Comparison of ENCODE assay signal across 13 cellular contexts in the genomic region with DNA sequence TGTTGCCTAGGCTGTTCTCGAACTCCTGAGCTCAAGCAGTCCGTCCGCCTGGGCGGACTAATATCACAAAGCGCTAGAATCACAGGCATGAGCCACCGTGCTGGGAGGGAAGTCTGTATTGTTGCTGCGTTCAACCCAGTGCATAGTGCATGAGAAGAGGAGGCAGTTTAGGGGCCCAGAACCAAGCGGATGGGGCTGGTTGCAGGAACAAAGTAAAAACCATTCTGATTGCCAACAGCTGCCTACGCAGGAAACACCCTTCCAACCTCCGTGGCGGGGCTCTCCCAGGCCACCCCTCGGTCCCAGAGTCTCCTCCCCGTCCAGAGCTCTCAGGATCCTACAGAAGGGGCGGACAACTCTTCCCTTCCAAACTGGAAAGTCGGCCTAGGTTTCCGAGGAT.
DNase-seq lines count a peak whose midpoint lies in the region; ATAC-seq, FAIRE-seq and TF ChIP-seq lines count a peak whose summit lies in the region.
"Had no signal": no experiment of that assay in that cellular context is flagged by ENCODE, and none has a peak within 500 bp of the region (broad histone marks: within the 10 kb centered on the region; RNA-seq: fewer than 3 reads in every experiment).

No MANE protein-coding gene starts in this region.

- peaks cover 6% of the 10 kb centered on the region for H3K9me3 Mint-ChIP-seq in MCF 10A (ENCODE audit: unreplicated experiment)

- TF ChIP-seq CTCF in MM.1S (IDR thresholded peaks at IDR 0.05; ENCODE audit: low read length) (no peak), K562 (IDR thresholded peaks at IDR 0.05 in 2 of 3, conservative IDR thresholded peaks at IDR 0.05 in 1 of 3; ENCODE audit: insufficient read depth in 2 of 3, low read depth in 1 of 3, low read length in 3 of 3) (no peak), neutrophil (IDR thresholded peaks at IDR 0.05) (no peak), MCF 10A (IDR thresholded peaks at IDR 0.05; ENCODE audit: unreplicated experiment) (no peak), ascending aorta (IDR thresholded peaks at IDR 0.05) (no peak), Peyer's patch (IDR thresholded peaks at IDR 0.05) (no peak)

- peaks cover 45% of the 10 kb centered on the region for H3F3A ChIP-seq in MM.1S (ENCODE audit: insufficient read depth, low read length)

- H3K27ac ChIP-seq in MM.1S (ENCODE audit: low read length) (no peak overlapping the region), K562 (ENCODE audit: extremely low read depth, low read depth, low read length) (no peak overlapping the region), neutrophil (no peak overlapping the region), ascending aorta (no peak overlapping the region), Peyer's patch (no peak overlapping the region)
- H3K27ac ChIP-seq: 22Rv1 had no signal

- H2AFZ ChIP-seq in MM.1S (ENCODE audit: low read length) (no peak overlapping the region), K562 (ENCODE audit: low read depth, low read length) (0 out of 2 replicates have a peak overlapping the region, but pooled peaks have one; percentile 24)

- no peak overlapping the region for H3K4me3 Mint-ChIP-seq in MCF 10A (ENCODE audit: unreplicated experiment)

- no peaks in the 10 kb centered on the region for H3K9me1 ChIP-seq in K562 (ENCODE audit: control insufficient read depth, insufficient read depth, low read length)

- peak; percentile 10 for DNase-seq in NCI-H82 (lab: John Stamatoyannopoulos, UW)
- DNase-seq in NCI-H82 treated with DMSO at 0.1 percent for 48 hours (lab: John Stamatoyannopoulos, UW; ENCODE audit: unreplicated experiment), result no peak
- DNase-seq in MM.1S, result no peak
- DNase-seq in K562 (ENCODE audit: extremely low read depth in 1 of 4, low spot score in 3 of 4), result no peak
- DNase-seq in MCF 10A (ENCODE audit: unreplicated experiment), result no peak
- no peak for DNase-seq in ascending aorta (ENCODE audit: low spot score in 2 of 2)
- no peak for DNase-seq in Peyer's patch
- DNase-seq: activated CD4-positive, CD25-positive, alpha-beta regulatory T cell; activated gamma-delta T cell treated with Interleukin-2 at 50 U/mL for 16 hours; NCI-H2029 treated with DMSO at 0.1 percent for 48 hours had no signal

- in situ Hi-C loops in K562 (cut with MboI), result no loop called here

- no peaks in the 10 kb centered on the region for H3K4me1 Mint-ChIP-seq in MCF 10A (ENCODE audit: insufficient read depth, unreplicated experiment)

- H3K27ac Mint-ChIP-seq in MCF 10A (ENCODE audit: low read depth, unreplicated experiment), result no peak overlapping the region

- peaks cover 11% of the 10 kb centered on the region for H3K4me1 ChIP-seq in MM.1S (ENCODE audit: low read length)
- H3K4me1 ChIP-seq in K562 (replicated peaks in 1 of 2; ENCODE audit: control insufficient read depth in 2 of 2, insufficient read depth in 2 of 2, low read length in 2 of 2), result peaks cover 0 to 9% of the 10 kb centered on the region in 2 experiments; a peak in 2 of 5 replicates
- H3K4me1 ChIP-seq in neutrophil (ENCODE audit: control insufficient read depth in 1 of 2, insufficient read depth in 1 of 2, low read depth in 1 of 2, low read length in 1 of 2), result peaks cover 32 to 37% of the 10 kb centered on the region in 2 experiments
- H3K4me1 ChIP-seq in ascending aorta, result peaks cover 7% of the 10 kb centered on the region in 2 donors
- H3K4me1 ChIP-seq in Peyer's patch, result peaks cover 0 to 34% (median 0%) of the 10 kb centered on the region in 4 donors

- H3K4me2 ChIP-seq in MM.1S (ENCODE audit: low read depth, low read length) (peak overlapping the region; percentile 83; the same call in 1 of the 2 replicates), K562 (ENCODE audit: insufficient read depth, low read length) (no peak overlapping the region)

- no TSS peak for BruUV-seq in K562 (replicated peaks; lab: Mats Ljungman, UMichigan)
- no TSS peak for BruUV-seq in MCF 10A (replicated peaks; lab: Mats Ljungman, UMichigan)

- H4K20me1 ChIP-seq in MM.1S (ENCODE audit: insufficient read depth, low read length) (no peaks in the 10 kb centered on the region), K562 (replicated peaks; ENCODE audit: control insufficient read depth, insufficient read depth, low read length) (no peaks in the 10 kb centered on the region)

- no peak for FAIRE-seq in K562 (lab: Jason Lieb, UNC)

- H3K27me3 Mint-ChIP-seq in MCF 10A (ENCODE audit: insufficient read depth, unreplicated experiment), result no peaks in the 10 kb centered on the region

- peaks cover 4% of the 10 kb centered on the region for H3K36me3 Mint-ChIP-seq in MCF 10A (ENCODE audit: insufficient read depth, unreplicated experiment)

- TF ChIP-seq RAD21 in K562 (CRISPR knock-in tag; conservative IDR thresholded peaks at IDR 0.05 in 1 of 2, IDR thresholded peaks at IDR 0.05 in 1 of 2), result no peak

- no peaks in the 10 kb centered on the region for H3K9me2 ChIP-seq in MM.1S (replicated peaks; ENCODE audit: insufficient read depth, low read length)

- POLR2A ChIA-PET in K562 (lab: Yijun Ruan, JAX) (no interaction called here), MCF 10A (lab: Yijun Ruan, JAX) (interaction anchor here (0.6 kb wide), 1 partner anchor 460 kb away, joined by 3 read pairs; no protein-coding TSS in a partner anchor)

- H3K4me3 ChIP-seq in MM.1S (ENCODE audit: low read length) (peak overlapping the region; percentile 69; the same call in 1 of the 2 replicates), K562 (no peak overlapping the region), neutrophil (ENCODE audit: low read depth in 1 of 2, low read length in 1 of 2) (peak overlapping the region; percentile 74 to 82), ascending aorta (peak overlapping the region in 1 of 2 donors; percentile 88), Peyer's patch (no peak overlapping the region)

- H3K36me3 ChIP-seq in MM.1S (replicated peaks; ENCODE audit: insufficient read depth, low read length), result no peaks in the 10 kb centered on the region
- no peaks in the 10 kb centered on the region for H3K36me3 ChIP-seq in K562 (ENCODE audit: control insufficient read depth, insufficient read depth, low read length)
- H3K36me3 ChIP-seq in neutrophil, result no peaks in the 10 kb centered on the region
- H3K36me3 ChIP-seq in ascending aorta, result no peaks in the 10 kb centered on the region
- H3K36me3 ChIP-seq in Peyer's patch, result no peaks in the 10 kb centered on the region
- H3K36me3 ChIP-seq: tibial nerve had no signal

- TF ChIP-seq EP300 in K562 (IDR thresholded peaks at IDR 0.05; ENCODE audit: low read length), result no peak

- intact Hi-C loops in K562 (cut with micrococcal nuclease) (no loop called here), MCF 10A (cut with micrococcal nuclease) (no loop called here), ascending aorta (cut with DNase I) (no loop called here)

- no peak overlapping the region for H3K9ac ChIP-seq in MM.1S (ENCODE audit: low read length)
- H3K9ac ChIP-seq in K562 (ENCODE audit: insufficient read depth in 1 of 2, low read depth in 2 of 2, low read length in 2 of 2), result no peak overlapping the region

- WGBS in K562 (ENCODE audit: insufficient coverage, low coverage, missing lambda C conversion rate), result 56% methylated on average over 16 of the region's 16 CpGs

- CTCF ChIA-PET in K562 (lab: Yijun Ruan, JAX; ENCODE audit: low intra/inter-chr PET ratio), result no interaction called here
- CTCF ChIA-PET in MCF 10A (lab: Yijun Ruan, JAX), result interaction anchor here (0.6 to 1.0 kb wide), 3 partner anchors 26 to 44 kb away, joined by 3 to 4 read pairs (median 3); no protein-coding TSS in a partner anchor

- H3K27me3 ChIP-seq in MM.1S (replicated peaks; ENCODE audit: insufficient read depth, low read length), result no peaks in the 10 kb centered on the region
- no peaks in the 10 kb centered on the region for H3K27me3 ChIP-seq in K562 (ENCODE audit: control insufficient read depth in 2 of 2, insufficient read depth in 2 of 2, low read length in 2 of 2)
- H3K27me3 ChIP-seq in neutrophil, result peaks cover 29% of the 10 kb centered on the region
- no peaks in the 10 kb centered on the region for H3K27me3 ChIP-seq in ascending aorta
- H3K27me3 ChIP-seq in Peyer's patch, result peaks cover 0 to 46% of the 10 kb centered on the region in 2 donors

- H3K9me3 ChIP-seq in MM.1S (replicated peaks; ENCODE audit: insufficient read depth, low read length) (no peaks in the 10 kb centered on the region), K562 (replicated peaks; ENCODE audit: control insufficient read depth, insufficient read depth, low read depth, low read length) (peaks cover 16% of the 10 kb centered on the region; the same call in 1 of the 2 replicates), neutrophil (no peaks in the 10 kb centered on the region), ascending aorta (peaks cover 20 to 33% of the 10 kb centered on the region in 2 donors), Peyer's patch (peaks cover 0 to 13% (median 0%) of the 10 kb centered on the region in 4 donors)

- H3K79me2 ChIP-seq in MM.1S (ENCODE audit: low read length), result peaks cover 5% of the 10 kb centered on the region; the same call in 1 of the 2 replicates
- H3K79me2 ChIP-seq in K562 (ENCODE audit: control insufficient read depth, insufficient read depth, low read length), result no peaks in the 10 kb centered on the region

- no peak for ATAC-seq in K562

- TF ChIP-seq POLR2A in K562 (conservative IDR thresholded peaks at IDR 0.05), result no peak
- no peak for TF ChIP-seq POLR2A in Peyer's patch (IDR thresholded peaks at IDR 0.05)

TF ChIP-seq in K562, 482 proteins besides CTCF, POLR2A, EP300 and RAD21:
- TF ChIP-seq CBX3 (IDR thresholded peaks at IDR 0.05; ENCODE audit: borderline replicate concordance in 1 of 2, low read length in 2 of 2) (peak in 1 of 2 experiments; percentile 32; a peak in 1 of 3 replicates), NFIX (CRISPR knock-in tag; IDR thresholded peaks at IDR 0.05; ENCODE audit: low read depth) (no peak)

Comparison
In these comparisons a context has a peak if more than half of its experiments do, and no peak if none do; other contexts are left out.
1. H3K4me3 ChIP-seq: peak in MM.1S (single experiment) and neutrophil (2 of 2); none in K562 (single experiment) and Peyer's patch (0 of 4).